In the genomic region with DNA sequence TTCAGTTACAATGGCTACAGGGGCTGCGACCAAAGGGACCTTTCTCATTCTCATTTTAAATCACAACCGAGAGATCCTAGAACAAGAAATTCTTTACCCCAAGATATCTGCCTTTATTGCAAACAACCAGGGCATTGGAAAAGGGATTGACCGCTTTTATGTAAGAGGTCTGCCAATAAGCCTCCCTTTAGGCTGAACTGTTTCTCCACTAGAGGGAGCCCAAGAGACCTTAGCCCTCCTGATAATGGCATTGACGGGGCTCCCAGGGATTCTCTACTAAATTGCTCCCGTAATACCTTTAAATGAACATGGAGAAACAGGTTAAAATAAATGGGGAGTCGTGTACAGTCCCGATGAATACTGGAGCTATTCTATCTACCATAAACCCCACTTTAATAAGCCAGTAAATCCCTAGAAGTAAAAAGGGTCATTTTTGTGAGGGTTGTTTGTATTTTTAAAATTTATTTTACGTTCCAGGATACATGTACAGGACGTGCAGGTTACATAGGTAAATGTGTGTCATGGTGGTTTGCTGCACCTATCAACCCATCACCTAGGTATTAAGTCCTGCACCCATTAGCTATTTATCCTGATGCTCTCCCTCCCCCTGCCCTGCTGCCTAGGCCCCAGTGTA, we compare ENCODE assay signal across 8 cellular contexts. TPM values are rescaled to one million over a fixed set of nuclear protein-coding genes. Genes with fewer than 3 reads are reported as not detected.
DNase-seq lines count a peak whose midpoint lies in the region; TF ChIP-seq lines count a peak whose summit lies in the region.

No MANE protein-coding gene starts in this region.

- DNase-seq in activated T-cell treated with anti-CD3 and anti-CD28 coated beads for 24 hours (ENCODE audit: low read depth) (peak; percentile 6), HFFc6 (peak; percentile 48), NCI-H1436 treated with DMSO at 0.1 percent for 48 hours (lab: John Stamatoyannopoulos, UW) (peak; percentile 45), SW480 (ENCODE audit: low spot score) (peak; percentile 72), dorsolateral prefrontal cortex (no peak), mesendoderm (peak; percentile 83), uterus (no peak)
- no peak for DNase-seq in activated T-cell treated with anti-CD3 and anti-CD28 coated beads, Interleukin-2, amount 50 U/mL, for 1 hour

- no peak overlapping the region for H2AK5ac ChIP-seq in mesendoderm (ENCODE audit: low read length)

- H3K36me3 ChIP-seq in mesendoderm (ENCODE audit: control insufficient read depth, insufficient read depth, low read length): no peaks in the 10 kb centered on the region
- no peaks in the 10 kb centered on the region for H3K36me3 ChIP-seq in uterus

- no peaks in the 10 kb centered on the region for H3K4me1 ChIP-seq in mesendoderm (ENCODE audit: control insufficient read depth, low read depth, low read length)
- no peaks in the 10 kb centered on the region for H3K4me1 ChIP-seq in uterus

- H3K27me3 Mint-ChIP-seq in HFFc6 (ENCODE audit: insufficient read depth): no peaks in the 10 kb centered on the region; the same call in none of the 2 replicates

- H3K27ac ChIP-seq in dorsolateral prefrontal cortex (no peak overlapping the region), mesendoderm (ENCODE audit: low read depth, low read length) (no peak overlapping the region), uterus (no peak overlapping the region)

- no peak overlapping the region for H3K9ac ChIP-seq in mesendoderm (ENCODE audit: low read length)

- WGBS in mesendoderm (ENCODE audit: extremely low coverage, insufficient coverage, low lambda C conversion rate): no CpG with 5 or more reads among the region's 9 CpGs

- H3K27me3 ChIP-seq in dorsolateral prefrontal cortex (no peaks in the 10 kb centered on the region), mesendoderm (ENCODE audit: insufficient read depth, low read length, poor library complexity) (no peaks in the 10 kb centered on the region), uterus (no peaks in the 10 kb centered on the region)

- H3K18ac ChIP-seq in mesendoderm (ENCODE audit: low read length): no peak overlapping the region

- no peaks in the 10 kb centered on the region for H3K9me3 ChIP-seq in uterus

- no peak overlapping the region for H3K4me3 ChIP-seq in dorsolateral prefrontal cortex
- H3K4me3 ChIP-seq in mesendoderm (ENCODE audit: low read length): no peak overlapping the region
- H3K4me3 ChIP-seq in uterus: no peak overlapping the region

- no peak overlapping the region for H3K4ac ChIP-seq in mesendoderm (ENCODE audit: low read depth, low read length)

- H3K79me1 ChIP-seq in mesendoderm (ENCODE audit: low read length): no peaks in the 10 kb centered on the region

- no peak overlapping the region for H4K8ac ChIP-seq in mesendoderm (ENCODE audit: low read depth, low read length)

- TF ChIP-seq POLR2A in uterus (IDR thresholded peaks at IDR 0.05): no peak

- no peaks in the 10 kb centered on the region for H3K79me2 ChIP-seq in mesendoderm (ENCODE audit: control insufficient read depth, insufficient read depth, low read length)

- no peak overlapping the region for H2BK5ac ChIP-seq in mesendoderm (ENCODE audit: low read length)

- H3K4me2 ChIP-seq in mesendoderm (ENCODE audit: low read length): no peak overlapping the region

- no peak overlapping the region for H3K27ac Mint-ChIP-seq in HFFc6

- H2BK15ac ChIP-seq in mesendoderm (replicated peaks; ENCODE audit: low read depth): no peak overlapping the region

- no peak overlapping the region for H2BK120ac ChIP-seq in mesendoderm (ENCODE audit: low read depth, low read length)

- H3K4me3 Mint-ChIP-seq in HFFc6: no peak overlapping the region

- no peaks in the 10 kb centered on the region for H3K4me1 Mint-ChIP-seq in HFFc6 (ENCODE audit: low read depth)

- TF ChIP-seq CTCF in HFFc6 (IDR thresholded peaks at IDR 0.05): peak; percentile 93
- peak; percentile 47 to 80 (median 71) for TF ChIP-seq CTCF in dorsolateral prefrontal cortex (IDR thresholded peaks at IDR 0.05 in 54 of 56, conservative IDR thresholded peaks at IDR 0.05 in 2 of 56; ENCODE audit: low read depth in 1 of 56, partially characterized antibody in 56 of 56)
- peak; percentile 39 to 64 (median 61) for TF ChIP-seq CTCF in uterus (IDR thresholded peaks at IDR 0.05)

- no peaks in the 10 kb centered on the region for H3K9me3 Mint-ChIP-seq in HFFc6

- H4K5ac ChIP-seq in mesendoderm (ENCODE audit: low read length): no peak overlapping the region

- H3K36me3 Mint-ChIP-seq in HFFc6 (ENCODE audit: low read depth): no peaks in the 10 kb centered on the region

- intact Hi-C loops in dorsolateral prefrontal cortex (cut with DNase I) (no loop called here), uterus (cut with DNase I; ENCODE audit: low total_unique reads) (no loop called here)

- no peak overlapping the region for H3K56ac ChIP-seq in mesendoderm (ENCODE audit: low read length)

- H3K23ac ChIP-seq in mesendoderm (ENCODE audit: low read length): no peak overlapping the region

RNA-seq across cellular contexts. Expression of a gene that starts 7.5 kb away (rescaled TPM):
- total RNA-seq in HFFc6 (2021; fragmentation: NEBNext Ultra II Directional; extraction: Animal tissue kit (Norgen Biotek cat#: 25700)): under 1 TPM in 3 of 6 experiments, not detected in 3; 0.02 to 0.05 (median 0.02) TPM
- total RNA-seq in dorsolateral prefrontal cortex (1 to 10 TPM in 21 of 120 experiments, under 1 TPM in 99; 0.11 to 2.1 (median 0.69) TPM), uterus (10 to 100 TPM in 1 of 4 donors, 1 to 10 TPM in 3; 3.5 to 14.9 (median 7.0) TPM)
- polyA plus RNA-seq in mesendoderm (2013, experiment 1 of 2): 0.74 TPM
- 0.62 TPM for polyA plus RNA-seq in mesendoderm (2013, experiment 2 of 2)

Comparison
In these comparisons a context has a peak if more than half of its experiments do, and no peak if none do; other contexts are left out.
1. DNase-seq: peak in activated T-cell treated with anti-CD3 and anti-CD28 coated beads for 24 hours (single experiment), HFFc6 (single experiment), NCI-H1436 treated with DMSO at 0.1 percent for 48 hours (single experiment), SW480 (single experiment) and mesendoderm (single experiment); none in activated T-cell treated with anti-CD3 and anti-CD28 coated beads, Interleukin-2, amount 50 U/mL, for 1 hour (single experiment), dorsolateral prefrontal cortex (0 of 10) and uterus (0 of 2).
2. Peak in every context shown above with its lines, with median percentiles within 50 percentile points of each other: CTCF ChIP-seq.